In genomic region chr1:172425339-172425738, GRCh38 we compare ENCODE assay signal across 1 cellular context.
TF ChIP-seq lines count a peak whose summit lies in the region.

No MANE protein-coding gene starts in this region.

TF ChIP-seq in K562, 482 proteins besides CTCF, POLR2A, EP300 and RAD21 (continued from another document and continues in another):
- TF ChIP-seq, protein P1, sequence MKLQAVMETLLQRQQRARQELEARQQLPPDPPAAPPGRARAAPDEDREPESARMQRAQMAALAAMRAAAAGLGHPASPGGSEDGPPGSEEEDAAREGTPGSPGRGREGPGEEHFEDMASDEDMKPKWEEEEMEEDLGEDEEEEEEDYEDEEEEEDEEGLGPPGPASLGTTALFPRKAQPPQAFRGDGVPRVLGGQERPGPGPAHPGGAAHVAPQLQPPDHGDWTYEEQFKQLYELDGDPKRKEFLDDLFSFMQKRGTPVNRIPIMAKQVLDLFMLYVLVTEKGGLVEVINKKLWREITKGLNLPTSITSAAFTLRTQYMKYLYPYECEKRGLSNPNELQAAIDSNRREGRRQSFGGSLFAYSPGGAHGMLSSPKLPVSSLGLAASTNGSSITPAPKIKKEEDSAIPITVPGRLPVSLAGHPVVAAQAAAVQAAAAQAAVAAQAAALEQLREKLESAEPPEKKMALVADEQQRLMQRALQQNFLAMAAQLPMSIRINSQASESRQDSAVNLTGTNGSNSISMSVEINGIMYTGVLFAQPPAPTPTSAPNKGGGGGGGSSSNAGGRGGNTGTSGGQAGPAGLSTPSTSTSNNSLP (IDR thresholded peaks at IDR 0.05; ENCODE audit: borderline replicate concordance, low read depth, low read length), result no peak
- TF ChIP-seq CBX1 (IDR thresholded peaks at IDR 0.05; ENCODE audit: low read depth) (no peak), ZNF586 (CRISPR knock-in tag; conservative IDR thresholded peaks at IDR 0.05) (no peak), ZNF146 (CRISPR knock-in tag; IDR thresholded peaks at IDR 0.05; ENCODE audit: unreplicated experiment) (no peak), SNIP1 (IDR thresholded peaks at IDR 0.05; ENCODE audit: low read depth) (no peak), TCF7 (IDR thresholded peaks at IDR 0.05; ENCODE audit: borderline replicate concordance) (no peak), PHB (CRISPR knock-in tag; IDR thresholded peaks at IDR 0.05) (no peak), ZMIZ1 (IDR thresholded peaks at IDR 0.05; ENCODE audit: low read depth in 2 of 2, low read length in 2 of 2) (0 out of 4 replicates have a peak, but pooled peaks of 1 of the 2 experiments have one; percentile 70), ZNF778 (CRISPR knock-in tag; IDR thresholded peaks at IDR 0.05) (no peak), CEBPB (tag; IDR thresholded peaks at IDR 0.05) (no peak), CBFA2T3 (IDR thresholded peaks at IDR 0.05) (peak; percentile 94), ELF4 (CRISPR knock-in tag; IDR thresholded peaks at IDR 0.05) (no peak), C11orf30 (IDR thresholded peaks at IDR 0.05; ENCODE audit: low read depth) (no peak), TEAD1 (CRISPR knock-in tag; IDR thresholded peaks at IDR 0.05) (peak in 1 of 2 experiments; percentile 62; a peak in 1 of 4 replicates), ZKSCAN1 (IDR thresholded peaks at IDR 0.05; ENCODE audit: low read depth, low read length) (no peak), BRCA1 (IDR thresholded peaks at IDR 0.05) (no peak), BRCA1 (CRISPR knock-in tag; IDR thresholded peaks at IDR 0.05) (no peak), ZEB2 (IDR thresholded peaks at IDR 0.05) (no peak; the same call in 1 of the 2 replicates), PRMT5 (CRISPR knock-in tag; IDR thresholded peaks at IDR 0.05) (no peak), FOXK2 (conservative IDR thresholded peaks at IDR 0.05 in 1 of 2, IDR thresholded peaks at IDR 0.05 in 1 of 2; ENCODE audit: low read depth in 2 of 2) (no peak), MTA2 (IDR thresholded peaks at IDR 0.05; ENCODE audit: low read depth) (peak; percentile 68), NELFE (IDR thresholded peaks at IDR 0.05; ENCODE audit: insufficient read depth, insufficient read length) (no peak), ESRRA (IDR thresholded peaks at IDR 0.05; ENCODE audit: borderline replicate concordance, low read depth) (no peak), TARDBP (IDR thresholded peaks at IDR 0.05) (no peak), NFXL1 (CRISPR knock-in tag; IDR thresholded peaks at IDR 0.05) (no peak), JUN (IDR thresholded peaks at IDR 0.05; ENCODE audit: borderline replicate concordance, low read depth, low read length) (no peak), JUN (CRISPR knock-in tag; IDR thresholded peaks at IDR 0.05; ENCODE audit: borderline replicate concordance) (no peak), ILF3 (IDR thresholded peaks at IDR 0.05; ENCODE audit: borderline replicate concordance) (no peak), RCOR1 (IDR thresholded peaks at IDR 0.05; ENCODE audit: borderline replicate concordance in 1 of 2, low read depth in 2 of 2, low read length in 2 of 2) (peak; percentile 48 to 83; a peak in 2 of 4 replicates), MYNN (IDR thresholded peaks at IDR 0.05) (peak; percentile 71; the same call in 1 of the 2 replicates), MYNN (CRISPR knock-in tag; IDR thresholded peaks at IDR 0.05) (no peak), XRCC3 (IDR thresholded peaks at IDR 0.05) (no peak), STAT5A (IDR thresholded peaks at IDR 0.05; ENCODE audit: borderline replicate concordance, low read length) (peak; percentile 74; the same call in 1 of the 2 replicates), ARID1B (IDR thresholded peaks at IDR 0.05) (peak; percentile 84), ZBTB17 (CRISPR knock-in tag; IDR thresholded peaks at IDR 0.05) (no peak), TBL1XR1 (IDR thresholded peaks at IDR 0.05; ENCODE audit: low read length in 2 of 2) (0 out of 4 replicates have a peak, but pooled peaks of 1 of the 2 experiments have one; percentile 30), NCOA1 (IDR thresholded peaks at IDR 0.05; ENCODE audit: low read depth) (no peak), SMAD3 (CRISPR knock-in tag; conservative IDR thresholded peaks at IDR 0.05) (no peak), PHF20 (IDR thresholded peaks at IDR 0.05; ENCODE audit: partially characterized antibody) (no peak), ZNF121 (CRISPR knock-in tag; conservative IDR thresholded peaks at IDR 0.05) (no peak), WHSC1 (IDR thresholded peaks at IDR 0.05; ENCODE audit: low read length) (no peak), SMARCE1 (IDR thresholded peaks at IDR 0.05) (peak; percentile 39; the same call in 1 of the 2 replicates), TCF3 (CRISPR knock-in tag; IDR thresholded peaks at IDR 0.05) (peak; percentile 94), RUNX1 (IDR thresholded peaks at IDR 0.05; ENCODE audit: low read depth) (no peak), GABPA (tag; conservative IDR thresholded peaks at IDR 0.05; ENCODE audit: low read depth) (no peak), ZFP1 (CRISPR knock-in tag; IDR thresholded peaks at IDR 0.05) (no peak), MXD1 (CRISPR knock-in tag; IDR thresholded peaks at IDR 0.05; ENCODE audit: borderline replicate concordance, poor library complexity, severe bottlenecking) (no peak), BRF1 (IDR thresholded peaks at IDR 0.05; ENCODE audit: borderline replicate concordance, extremely low read depth, insufficient read length) (no peak), KDM1A (IDR thresholded peaks at IDR 0.05) (peak; percentile 83 to 84), FOXK1 (CRISPR knock-in tag; IDR thresholded peaks at IDR 0.05; ENCODE audit: borderline replicate concordance) (no peak), HNRNPH1 (optimal IDR thresholded peaks at IDR 0.05; ENCODE audit: low read depth, low read length) (no peak), MITF (IDR thresholded peaks at IDR 0.05) (no peak), ELF2 (CRISPR knock-in tag; IDR thresholded peaks at IDR 0.05) (no peak), ZNF239 (CRISPR knock-in tag; IDR thresholded peaks at IDR 0.05) (no peak), ZNF23 (CRISPR knock-in tag; IDR thresholded peaks at IDR 0.05) (no peak)
- TF ChIP-seq, protein P2, sequence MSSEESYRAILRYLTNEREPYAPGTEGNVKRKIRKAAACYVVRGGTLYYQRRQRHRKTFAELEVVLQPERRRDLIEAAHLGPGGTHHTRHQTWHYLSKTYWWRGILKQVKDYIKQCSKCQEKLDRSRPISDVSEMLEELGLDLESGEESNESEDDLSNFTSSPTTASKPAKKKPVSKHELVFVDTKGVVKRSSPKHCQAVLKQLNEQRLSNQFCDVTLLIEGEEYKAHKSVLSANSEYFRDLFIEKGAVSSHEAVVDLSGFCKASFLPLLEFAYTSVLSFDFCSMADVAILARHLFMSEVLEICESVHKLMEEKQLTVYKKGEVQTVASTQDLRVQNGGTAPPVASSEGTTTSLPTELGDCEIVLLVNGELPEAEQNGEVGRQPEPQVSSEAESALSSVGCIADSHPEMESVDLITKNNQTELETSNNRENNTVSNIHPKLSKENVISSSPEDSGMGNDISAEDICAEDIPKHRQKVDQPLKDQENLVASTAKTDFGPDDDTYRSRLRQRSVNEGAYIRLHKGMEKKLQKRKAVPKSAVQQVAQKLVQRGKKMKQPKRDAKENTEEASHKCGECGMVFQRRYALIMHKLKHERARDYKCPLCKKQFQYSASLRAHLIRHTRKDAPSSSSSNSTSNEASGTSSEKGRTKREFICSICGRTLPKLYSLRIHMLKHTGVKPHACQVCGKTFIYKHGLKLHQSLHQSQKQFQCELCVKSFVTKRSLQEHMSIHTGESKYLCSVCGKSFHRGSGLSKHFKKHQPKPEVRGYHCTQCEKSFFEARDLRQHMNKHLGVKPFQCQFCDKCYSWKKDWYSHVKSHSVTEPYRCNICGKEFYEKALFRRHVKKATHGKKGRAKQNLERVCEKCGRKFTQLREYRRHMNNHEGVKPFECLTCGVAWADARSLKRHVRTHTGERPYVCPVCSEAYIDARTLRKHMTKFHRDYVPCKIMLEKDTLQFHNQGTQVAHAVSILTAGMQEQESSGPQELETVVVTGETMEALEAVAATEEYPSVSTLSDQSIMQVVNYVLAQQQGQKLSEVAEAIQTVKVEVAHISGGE (CRISPR knock-in tag; IDR thresholded peaks at IDR 0.05), result peak in 1 of 3 experiments; percentile 55; a peak in 1 of 6 replicates
- TF ChIP-seq, protein P3, sequence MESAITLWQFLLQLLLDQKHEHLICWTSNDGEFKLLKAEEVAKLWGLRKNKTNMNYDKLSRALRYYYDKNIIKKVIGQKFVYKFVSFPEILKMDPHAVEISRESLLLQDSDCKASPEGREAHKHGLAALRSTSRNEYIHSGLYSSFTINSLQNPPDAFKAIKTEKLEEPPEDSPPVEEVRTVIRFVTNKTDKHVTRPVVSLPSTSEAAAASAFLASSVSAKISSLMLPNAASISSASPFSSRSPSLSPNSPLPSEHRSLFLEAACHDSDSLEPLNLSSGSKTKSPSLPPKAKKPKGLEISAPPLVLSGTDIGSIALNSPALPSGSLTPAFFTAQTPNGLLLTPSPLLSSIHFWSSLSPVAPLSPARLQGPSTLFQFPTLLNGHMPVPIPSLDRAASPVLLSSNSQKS (CRISPR knock-in tag; IDR thresholded peaks at IDR 0.05), result no peak
- TF ChIP-seq, protein P4, sequence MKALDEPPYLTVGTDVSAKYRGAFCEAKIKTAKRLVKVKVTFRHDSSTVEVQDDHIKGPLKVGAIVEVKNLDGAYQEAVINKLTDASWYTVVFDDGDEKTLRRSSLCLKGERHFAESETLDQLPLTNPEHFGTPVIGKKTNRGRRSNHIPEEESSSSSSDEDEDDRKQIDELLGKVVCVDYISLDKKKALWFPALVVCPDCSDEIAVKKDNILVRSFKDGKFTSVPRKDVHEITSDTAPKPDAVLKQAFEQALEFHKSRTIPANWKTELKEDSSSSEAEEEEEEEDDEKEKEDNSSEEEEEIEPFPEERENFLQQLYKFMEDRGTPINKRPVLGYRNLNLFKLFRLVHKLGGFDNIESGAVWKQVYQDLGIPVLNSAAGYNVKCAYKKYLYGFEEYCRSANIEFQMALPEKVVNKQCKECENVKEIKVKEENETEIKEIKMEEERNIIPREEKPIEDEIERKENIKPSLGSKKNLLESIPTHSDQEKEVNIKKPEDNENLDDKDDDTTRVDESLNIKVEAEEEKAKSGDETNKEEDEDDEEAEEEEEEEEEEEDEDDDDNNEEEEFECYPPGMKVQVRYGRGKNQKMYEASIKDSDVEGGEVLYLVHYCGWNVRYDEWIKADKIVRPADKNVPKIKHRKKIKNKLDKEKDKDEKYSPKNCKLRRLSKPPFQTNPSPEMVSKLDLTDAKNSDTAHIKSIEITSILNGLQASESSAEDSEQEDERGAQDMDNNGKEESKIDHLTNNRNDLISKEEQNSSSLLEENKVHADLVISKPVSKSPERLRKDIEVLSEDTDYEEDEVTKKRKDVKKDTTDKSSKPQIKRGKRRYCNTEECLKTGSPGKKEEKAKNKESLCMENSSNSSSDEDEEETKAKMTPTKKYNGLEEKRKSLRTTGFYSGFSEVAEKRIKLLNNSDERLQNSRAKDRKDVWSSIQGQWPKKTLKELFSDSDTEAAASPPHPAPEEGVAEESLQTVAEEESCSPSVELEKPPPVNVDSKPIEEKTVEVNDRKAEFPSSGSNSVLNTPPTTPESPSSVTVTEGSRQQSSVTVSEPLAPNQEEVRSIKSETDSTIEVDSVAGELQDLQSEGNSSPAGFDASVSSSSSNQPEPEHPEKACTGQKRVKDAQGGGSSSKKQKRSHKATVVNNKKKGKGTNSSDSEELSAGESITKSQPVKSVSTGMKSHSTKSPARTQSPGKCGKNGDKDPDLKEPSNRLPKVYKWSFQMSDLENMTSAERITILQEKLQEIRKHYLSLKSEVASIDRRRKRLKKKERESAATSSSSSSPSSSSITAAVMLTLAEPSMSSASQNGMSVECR (CRISPR knock-in tag; IDR thresholded peaks at IDR 0.05), result no peak
- TF ChIP-seq, protein P5, sequence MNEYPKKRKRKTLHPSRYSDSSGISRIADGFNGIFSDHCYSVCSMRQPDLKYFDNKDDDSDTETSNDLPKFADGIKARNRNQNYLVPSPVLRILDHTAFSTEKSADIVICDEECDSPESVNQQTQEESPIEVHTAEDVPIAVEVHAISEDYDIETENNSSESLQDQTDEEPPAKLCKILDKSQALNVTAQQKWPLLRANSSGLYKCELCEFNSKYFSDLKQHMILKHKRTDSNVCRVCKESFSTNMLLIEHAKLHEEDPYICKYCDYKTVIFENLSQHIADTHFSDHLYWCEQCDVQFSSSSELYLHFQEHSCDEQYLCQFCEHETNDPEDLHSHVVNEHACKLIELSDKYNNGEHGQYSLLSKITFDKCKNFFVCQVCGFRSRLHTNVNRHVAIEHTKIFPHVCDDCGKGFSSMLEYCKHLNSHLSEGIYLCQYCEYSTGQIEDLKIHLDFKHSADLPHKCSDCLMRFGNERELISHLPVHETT (CRISPR knock-in tag; conservative IDR thresholded peaks at IDR 0.05 in 1 of 2, IDR thresholded peaks at IDR 0.05 in 1 of 2), result 0 out of 4 replicates have a peak, but pooled peaks of 1 of the 2 experiments have one; percentile 58
